ENCODE assay signal across 1 cellular context in the genomic region with DNA sequence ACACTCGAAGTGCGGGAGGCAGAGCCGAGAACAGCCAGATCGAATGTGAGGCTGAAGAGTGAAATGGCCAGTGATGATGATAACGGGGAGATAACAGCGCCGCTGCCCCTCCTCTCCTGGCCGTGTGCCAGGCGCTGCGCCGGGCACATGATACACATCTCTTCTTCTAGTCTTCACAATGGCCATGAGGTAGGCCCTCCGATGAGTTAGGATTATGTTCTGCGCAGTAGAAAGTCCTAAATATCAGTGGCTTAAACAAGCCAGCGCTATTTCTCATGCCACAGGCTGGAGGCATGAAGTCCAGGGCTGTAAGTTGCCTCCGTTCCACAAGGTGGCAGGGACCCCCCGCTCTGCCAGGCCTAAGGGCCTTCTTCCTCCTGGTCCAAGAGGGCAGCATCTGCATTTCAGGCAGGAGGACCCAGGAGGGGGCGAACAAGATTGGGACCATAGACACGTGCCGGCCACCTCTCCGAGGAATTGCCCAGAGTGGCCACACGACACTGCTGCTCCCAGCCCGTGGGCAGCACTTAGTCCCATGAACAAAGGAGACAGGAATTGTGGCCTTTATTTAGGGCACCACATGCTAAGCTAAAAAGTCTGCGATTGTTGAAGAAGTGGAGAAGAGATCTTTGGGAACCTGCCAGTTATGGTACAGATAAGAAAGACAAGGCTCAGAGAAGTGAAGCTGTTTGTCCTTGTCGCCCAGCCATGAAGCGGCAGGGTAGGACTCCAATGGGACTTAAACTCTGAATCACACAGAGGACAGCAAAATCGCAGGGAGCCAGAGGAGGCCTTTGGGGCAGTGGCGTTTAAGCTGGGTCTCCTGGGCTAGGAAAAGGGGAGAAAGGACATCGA.
TF ChIP-seq lines count a peak whose summit lies in the region.

No MANE protein-coding gene starts in this region.

TF ChIP-seq in HepG2, 621 proteins besides CTCF, POLR2A, EP300 and RAD21 (continued from another document):
- TF ChIP-seq, protein P1, sequence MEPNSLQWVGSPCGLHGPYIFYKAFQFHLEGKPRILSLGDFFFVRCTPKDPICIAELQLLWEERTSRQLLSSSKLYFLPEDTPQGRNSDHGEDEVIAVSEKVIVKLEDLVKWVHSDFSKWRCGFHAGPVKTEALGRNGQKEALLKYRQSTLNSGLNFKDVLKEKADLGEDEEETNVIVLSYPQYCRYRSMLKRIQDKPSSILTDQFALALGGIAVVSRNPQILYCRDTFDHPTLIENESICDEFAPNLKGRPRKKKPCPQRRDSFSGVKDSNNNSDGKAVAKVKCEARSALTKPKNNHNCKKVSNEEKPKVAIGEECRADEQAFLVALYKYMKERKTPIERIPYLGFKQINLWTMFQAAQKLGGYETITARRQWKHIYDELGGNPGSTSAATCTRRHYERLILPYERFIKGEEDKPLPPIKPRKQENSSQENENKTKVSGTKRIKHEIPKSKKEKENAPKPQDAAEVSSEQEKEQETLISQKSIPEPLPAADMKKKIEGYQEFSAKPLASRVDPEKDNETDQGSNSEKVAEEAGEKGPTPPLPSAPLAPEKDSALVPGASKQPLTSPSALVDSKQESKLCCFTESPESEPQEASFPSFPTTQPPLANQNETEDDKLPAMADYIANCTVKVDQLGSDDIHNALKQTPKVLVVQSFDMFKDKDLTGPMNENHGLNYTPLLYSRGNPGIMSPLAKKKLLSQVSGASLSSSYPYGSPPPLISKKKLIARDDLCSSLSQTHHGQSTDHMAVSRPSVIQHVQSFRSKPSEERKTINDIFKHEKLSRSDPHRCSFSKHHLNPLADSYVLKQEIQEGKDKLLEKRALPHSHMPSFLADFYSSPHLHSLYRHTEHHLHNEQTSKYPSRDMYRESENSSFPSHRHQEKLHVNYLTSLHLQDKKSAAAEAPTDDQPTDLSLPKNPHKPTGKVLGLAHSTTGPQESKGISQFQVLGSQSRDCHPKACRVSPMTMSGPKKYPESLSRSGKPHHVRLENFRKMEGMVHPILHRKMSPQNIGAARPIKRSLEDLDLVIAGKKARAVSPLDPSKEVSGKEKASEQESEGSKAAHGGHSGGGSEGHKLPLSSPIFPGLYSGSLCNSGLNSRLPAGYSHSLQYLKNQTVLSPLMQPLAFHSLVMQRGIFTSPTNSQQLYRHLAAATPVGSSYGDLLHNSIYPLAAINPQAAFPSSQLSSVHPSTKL (CRISPR knock-in tag; IDR thresholded peaks at IDR 0.05) = no peak
- no peak for TF ChIP-seq GZF1 (CRISPR knock-in tag; IDR thresholded peaks at IDR 0.05)
- TF ChIP-seq ISX (CRISPR knock-in tag; conservative IDR thresholded peaks at IDR 0.05) = no peak
- TF ChIP-seq NFE2 (CRISPR knock-in tag; IDR thresholded peaks at IDR 0.05) = no peak
- no peak for TF ChIP-seq U2AF2 (IDR thresholded peaks at IDR 0.05; ENCODE audit: low read depth, low read length)
- peak; percentile 29 for TF ChIP-seq XRCC5 (optimal IDR thresholded peaks at IDR 0.05; ENCODE audit: low read length)
- TF ChIP-seq ARNT (IDR thresholded peaks at IDR 0.05) = no peak
